1 cellular context compared by ENCODE assay signal in the genomic region with DNA sequence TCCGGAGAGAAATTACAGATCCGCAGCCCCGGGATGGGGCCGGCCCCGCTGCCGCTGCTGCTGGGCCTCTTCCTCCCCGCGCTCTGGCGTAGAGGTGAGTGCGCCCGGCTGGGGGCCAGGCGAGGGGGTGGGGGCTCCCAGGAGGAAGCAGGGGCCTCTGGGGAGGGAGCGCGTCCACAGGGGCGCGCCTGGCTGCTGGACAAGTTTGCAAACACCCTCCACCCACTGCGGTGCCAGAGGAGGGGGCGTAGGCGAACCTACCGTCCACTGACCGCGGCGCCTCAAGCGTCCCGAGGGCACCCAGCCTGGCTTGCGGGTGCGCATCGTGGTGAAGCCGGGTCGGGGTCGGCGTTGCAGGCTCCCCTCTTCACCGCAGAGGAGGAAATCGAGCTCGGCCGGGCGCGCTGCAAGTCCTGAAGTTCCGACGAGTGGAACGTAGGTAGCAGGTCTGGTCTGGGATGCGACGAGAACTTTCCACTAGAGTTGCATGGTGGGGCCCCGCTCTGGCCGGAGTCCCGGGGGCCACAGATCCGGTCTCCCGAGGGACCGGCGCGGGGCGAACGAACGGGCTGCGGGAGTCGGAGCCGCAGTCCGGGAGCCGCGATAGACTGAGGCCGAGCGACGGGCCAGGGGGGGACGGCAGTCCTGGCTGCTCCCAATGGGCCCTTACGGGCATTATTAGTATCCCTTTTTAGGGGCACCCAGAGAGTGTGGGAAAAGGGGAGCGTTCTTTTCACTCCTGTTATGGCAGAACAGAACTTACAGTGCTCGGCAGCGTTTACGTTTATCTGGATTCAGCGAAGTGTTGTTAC.
TF ChIP-seq lines count a peak whose summit lies in the region.

No MANE protein-coding gene starts in this region.

TF ChIP-seq in neural cell, 6 proteins besides CTCF, POLR2A, EP300 and RAD21 (continued from another document):
- TF ChIP-seq, protein P1, sequence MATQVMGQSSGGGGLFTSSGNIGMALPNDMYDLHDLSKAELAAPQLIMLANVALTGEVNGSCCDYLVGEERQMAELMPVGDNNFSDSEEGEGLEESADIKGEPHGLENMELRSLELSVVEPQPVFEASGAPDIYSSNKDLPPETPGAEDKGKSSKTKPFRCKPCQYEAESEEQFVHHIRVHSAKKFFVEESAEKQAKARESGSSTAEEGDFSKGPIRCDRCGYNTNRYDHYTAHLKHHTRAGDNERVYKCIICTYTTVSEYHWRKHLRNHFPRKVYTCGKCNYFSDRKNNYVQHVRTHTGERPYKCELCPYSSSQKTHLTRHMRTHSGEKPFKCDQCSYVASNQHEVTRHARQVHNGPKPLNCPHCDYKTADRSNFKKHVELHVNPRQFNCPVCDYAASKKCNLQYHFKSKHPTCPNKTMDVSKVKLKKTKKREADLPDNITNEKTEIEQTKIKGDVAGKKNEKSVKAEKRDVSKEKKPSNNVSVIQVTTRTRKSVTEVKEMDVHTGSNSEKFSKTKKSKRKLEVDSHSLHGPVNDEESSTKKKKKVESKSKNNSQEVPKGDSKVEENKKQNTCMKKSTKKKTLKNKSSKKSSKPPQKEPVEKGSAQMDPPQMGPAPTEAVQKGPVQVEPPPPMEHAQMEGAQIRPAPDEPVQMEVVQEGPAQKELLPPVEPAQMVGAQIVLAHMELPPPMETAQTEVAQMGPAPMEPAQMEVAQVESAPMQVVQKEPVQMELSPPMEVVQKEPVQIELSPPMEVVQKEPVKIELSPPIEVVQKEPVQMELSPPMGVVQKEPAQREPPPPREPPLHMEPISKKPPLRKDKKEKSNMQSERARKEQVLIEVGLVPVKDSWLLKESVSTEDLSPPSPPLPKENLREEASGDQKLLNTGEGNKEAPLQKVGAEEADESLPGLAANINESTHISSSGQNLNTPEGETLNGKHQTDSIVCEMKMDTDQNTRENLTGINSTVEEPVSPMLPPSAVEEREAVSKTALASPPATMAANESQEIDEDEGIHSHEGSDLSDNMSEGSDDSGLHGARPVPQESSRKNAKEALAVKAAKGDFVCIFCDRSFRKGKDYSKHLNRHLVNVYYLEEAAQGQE (IDR thresholded peaks at IDR 0.05; ENCODE audit: borderline replicate concordance): no peak
- no peak for TF ChIP-seq SMC3 (conservative IDR thresholded peaks at IDR 0.05; ENCODE audit: poor library complexity)
- TF ChIP-seq EZH2 (IDR thresholded peaks at IDR 0.05; ENCODE audit: borderline replicate concordance, insufficient read depth, low read length, poor library complexity, severe bottlenecking): no peak
- no peak for TF ChIP-seq TAF1 (IDR thresholded peaks at IDR 0.05; ENCODE audit: low read depth)
